ENCODE assay signal across 16 cellular contexts in the genomic region with DNA sequence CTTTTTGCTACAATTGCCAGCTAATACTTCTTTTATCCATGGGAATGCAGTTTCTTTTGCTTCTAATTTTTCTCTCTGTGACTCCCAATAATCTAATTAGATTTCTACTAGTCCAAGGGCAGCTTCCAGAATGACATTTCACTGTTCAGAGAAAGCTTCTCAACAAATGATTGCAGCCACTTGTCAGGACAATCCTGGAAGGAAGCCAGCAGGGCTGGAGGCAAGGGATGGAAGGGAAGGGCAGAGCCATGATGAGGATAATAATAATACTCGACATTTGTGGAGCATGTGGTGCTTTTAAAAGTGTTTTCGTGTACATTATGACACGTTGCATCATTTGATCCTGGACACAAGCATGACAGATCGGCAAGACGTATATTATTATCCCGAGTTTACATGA. TPM values are rescaled to one million over a fixed set of nuclear protein-coding genes. Genes with fewer than 3 reads are reported as not detected.
DNase-seq lines count a peak whose midpoint lies in the region; ATAC-seq and TF ChIP-seq lines count a peak whose summit lies in the region.
"Had no signal": no experiment of that assay in that cellular context is flagged by ENCODE, and none has a peak within 500 bp of the region (broad histone marks: within the 10 kb centered on the region; RNA-seq: fewer than 3 reads in every experiment).

No MANE protein-coding gene starts in this region.

- H3K9me3 ChIP-seq in Caco-2 = no peaks in the 10 kb centered on the region
- H3K9me3 ChIP-seq: adrenal gland had no signal

- peaks cover 12% of the 10 kb centered on the region for H3K36me3 ChIP-seq in Caco-2 (ENCODE audit: control insufficient read depth, insufficient read depth, low read length)

- no peak overlapping the region for H3K4me3 ChIP-seq in Caco-2 (ENCODE audit: low read depth, low read length)
- H3K4me3 ChIP-seq: adrenal gland had no signal

- intact Hi-C loops in left cardiac atrium (cut with DNase I) (no loop called here), cardiac septum (cut with DNase I) (loop anchor here (5.0 kb wide), 1 partner anchor 86 kb away; a partner anchor contains a TSS), Caco-2 (cut with micrococcal nuclease; ENCODE audit: unreplicated experiment) (no loop called here)

- no peak for ATAC-seq in left cardiac atrium

- CTCF ChIA-PET in Caco-2 (lab: Charles Lee) = no interaction called here

- TF ChIP-seq CTCF in endothelial cell (IDR thresholded peaks at IDR 0.05; ENCODE audit: unreplicated experiment) = no peak
- TF ChIP-seq CTCF in Caco-2 (IDR thresholded peaks at IDR 0.05; ENCODE audit: insufficient read depth in 1 of 2, low read depth in 1 of 2, low read length in 1 of 2, severe bottlenecking in 1 of 2, unreplicated experiment in 1 of 2) = no peak

- peaks cover 10% of the 10 kb centered on the region for H3K4me1 ChIP-seq in Caco-2

- POLR2A ChIA-PET in Caco-2 (lab: Charles Lee) = interaction anchor here (2.4 kb wide), 1 partner anchor 20 kb away, joined by 13 read pairs; a partner anchor contains a TSS

- H3K27me3 ChIP-seq in Caco-2 (replicated peaks; ENCODE audit: control insufficient read depth, insufficient read depth, low read length) = no peaks in the 10 kb centered on the region
- H3K27me3 ChIP-seq: adrenal gland had no signal

- H3K4me3 Mint-ChIP-seq in endothelial cell (ENCODE audit: unreplicated experiment) (peak overlapping the region; percentile 37), Caco-2 (ENCODE audit: unreplicated experiment) (no peak overlapping the region)
- H3K4me3 Mint-ChIP-seq: activated B cell treated with CpG ODN at 0.5 μM for 24 hours; T-helper 1 cell treated with Interleukin-12 subunit alpha and Interleukin-12 subunit beta and Interleukin-4 antibody, amounts not matched to agents 30 μg/mL and 1 μg/mL, for 36 hours had no signal

- H3K36me3 Mint-ChIP-seq in endothelial cell (ENCODE audit: low read depth, unreplicated experiment) = peaks cover 53% of the 10 kb centered on the region
- peaks cover 68% of the 10 kb centered on the region for H3K36me3 Mint-ChIP-seq in Caco-2 (ENCODE audit: insufficient read depth, unreplicated experiment)

- DNase-seq in left cardiac atrium (peak; percentile 39), cardiac septum (ENCODE audit: low spot score) (no peak), NCI-H2227 treated with DMSO at 0.1 percent for 48 hours (lab: John Stamatoyannopoulos, UW) (peak; percentile 90), endothelial cell (ENCODE audit: low spot score) (no peak), NCI-H82 treated with DMSO at 0.1 percent for 48 hours (lab: John Stamatoyannopoulos, UW; ENCODE audit: unreplicated experiment) (no peak), Caco-2 (no peak), cerebellum (ENCODE audit: low spot score) (no peak)
- no peak for DNase-seq in stimulated activated CD4-positive, alpha-beta T cell treated with anti-CD3 and anti-CD28 coated beads, Interleukin-12 subunit alpha, Interleukin-12 subunit beta, amount 100 ng/mL, for 4 hours
- DNase-seq: activated B cell treated with CpG ODN at 0.5 μM for 24 hours; effector CD4-positive, alpha-beta T cell; NCI-H226; nucleus accumbens; SIG-M5 had no signal

- H3K9me3 Mint-ChIP-seq in endothelial cell (ENCODE audit: unreplicated experiment) (no peaks in the 10 kb centered on the region), Caco-2 (ENCODE audit: unreplicated experiment) (no peaks in the 10 kb centered on the region)
- H3K9me3 Mint-ChIP-seq: activated B cell treated with CpG ODN at 0.5 μM for 24 hours; T-helper 1 cell treated with Interleukin-12 subunit alpha and Interleukin-12 subunit beta and Interleukin-4 antibody, amounts not matched to agents 30 μg/mL and 1 μg/mL, for 36 hours had no signal

- H3K4me1 Mint-ChIP-seq in endothelial cell (ENCODE audit: unreplicated experiment) (peaks cover 57% of the 10 kb centered on the region), Caco-2 (ENCODE audit: low read depth, unreplicated experiment) (peaks cover 13% of the 10 kb centered on the region)

- H3K27ac Mint-ChIP-seq in endothelial cell (ENCODE audit: unreplicated experiment) (peak overlapping the region; percentile 19), Caco-2 (ENCODE audit: unreplicated experiment) (no peak overlapping the region)
- H3K27ac Mint-ChIP-seq: activated B cell treated with CpG ODN at 0.5 μM for 24 hours; T-helper 1 cell treated with Interleukin-12 subunit alpha and Interleukin-12 subunit beta and Interleukin-4 antibody, amounts not matched to agents 30 μg/mL and 1 μg/mL, for 36 hours had no signal

- no TSS peak for BruUV-seq in Caco-2 (replicated peaks; lab: Mats Ljungman, UMichigan)

- H3K27me3 Mint-ChIP-seq in endothelial cell (ENCODE audit: unreplicated experiment) (peaks cover 15% of the 10 kb centered on the region), Caco-2 (ENCODE audit: insufficient read depth, unreplicated experiment) (no peaks in the 10 kb centered on the region)
- H3K27me3 Mint-ChIP-seq: activated B cell treated with CpG ODN at 0.5 μM for 24 hours had no signal

RNA-seq across cellular contexts. Expression of a gene that starts 19.4 kb away (rescaled TPM):
- total RNA-seq in left cardiac atrium (10 to 100 TPM; 16.4 to 18.0 TPM), cardiac septum (10.3 TPM), endothelial cell (ENCODE audit: unreplicated experiment) (361 TPM), Caco-2 (2022) (182 and 196 TPM in 2 replicates), cerebellum (8.9 TPM)

RNA-seq across cellular contexts. Expression of a gene that starts 37.2 kb away (rescaled TPM):
- 10 to 100 TPM; 21.6 to 23.5 TPM for total RNA-seq in left cardiac atrium
- total RNA-seq in cardiac septum = 12.0 TPM
- total RNA-seq in endothelial cell (ENCODE audit: unreplicated experiment) = 14.2 TPM
- 24.8 and 26.8 TPM in 2 replicates for total RNA-seq in Caco-2 (2022)
- total RNA-seq in cerebellum = 21.6 TPM

RNA-seq across cellular contexts. Expression of a gene that starts 44.2 kb away (rescaled TPM):
- 10 to 100 TPM; 33.7 to 34.4 TPM for total RNA-seq in left cardiac atrium
- total RNA-seq in cardiac septum = 29.2 TPM
- 121 TPM for total RNA-seq in endothelial cell (ENCODE audit: unreplicated experiment)
- total RNA-seq in Caco-2 (2022) = 49.7 and 52.7 TPM in 2 replicates
- total RNA-seq in cerebellum = 61.5 TPM

RNA-seq across cellular contexts. Expression of a gene that starts 46.9 kb away (rescaled TPM):
- total RNA-seq in left cardiac atrium (under 1 TPM; 0.21 to 0.97 TPM), cardiac septum (not detected), endothelial cell (ENCODE audit: unreplicated experiment) (118 TPM), Caco-2 (2022) (0.93 and 1.3 TPM in 2 replicates), cerebellum (not detected)
- total RNA-seq: activated B cell treated with CpG ODN at 0.5 μM for 24 hours, mononuclear cell had no signal

Comparison
In these comparisons a context has a peak if more than half of its experiments do, and no peak if none do; other contexts are left out.
1. DNase-seq: peak in left cardiac atrium (single experiment) and NCI-H2227 treated with DMSO at 0.1 percent for 48 hours (single experiment); none in cardiac septum (single experiment), endothelial cell (single experiment), stimulated activated CD4-positive, alpha-beta T cell treated with anti-CD3 and anti-CD28 coated beads, Interleukin-12 subunit alpha, Interleukin-12 subunit beta, amount 100 ng/mL, for 4 hours (single experiment), NCI-H82 treated with DMSO at 0.1 percent for 48 hours (single experiment), Caco-2 (0 of 2) and cerebellum (single experiment).